Comparison of ENCODE assay signal across 25 cellular contexts in genomic region chr2:122358729-122359128, GRCh38.
"Had no signal": no experiment of that assay in that cellular context is flagged by ENCODE, and none has a peak within 500 bp of the region (broad histone marks: within the 10 kb centered on the region; RNA-seq: fewer than 3 reads in every experiment).

No MANE protein-coding gene starts in this region.

- ATAC-seq: effector memory CD8-positive, alpha-beta T cell; esophagus mucosa; foreskin keratinocyte; gastrocnemius medialis; gastroesophageal sphincter; heart left ventricle; heart right ventricle had no signal

- H3K27me3 ChIP-seq: colonic mucosa, dorsolateral prefrontal cortex, esophagus muscularis mucosa, esophagus squamous epithelium, foreskin keratinocyte, gastrocnemius medialis, gastroesophageal sphincter, heart left ventricle, hepatocyte had no signal

- H3K36me3 ChIP-seq: colonic mucosa, esophagus muscularis mucosa, esophagus squamous epithelium, gastrocnemius medialis, gastroesophageal sphincter, heart left ventricle, heart right ventricle had no signal

- H2AFZ ChIP-seq: hepatocyte had no signal

- H3K4me3 ChIP-seq: colonic mucosa, coronary artery, dorsolateral prefrontal cortex, esophagus muscularis mucosa, esophagus squamous epithelium, gastrocnemius medialis, gastroesophageal sphincter, heart left ventricle, heart right ventricle, hepatocyte had no signal

- H3K4me2 ChIP-seq: hepatocyte had no signal

- H3K9me3 ChIP-seq: colonic mucosa, esophagus muscularis mucosa, esophagus squamous epithelium, gastrocnemius medialis, gastroesophageal sphincter, heart left ventricle, heart right ventricle had no signal

- H3K27ac ChIP-seq: colonic mucosa, coronary artery, dorsolateral prefrontal cortex, epithelial cell of prostate, esophagus muscularis mucosa, esophagus squamous epithelium, foreskin keratinocyte, gastrocnemius medialis, gastroesophageal sphincter, heart left ventricle, heart right ventricle, hepatocyte had no signal

- H3K79me2 ChIP-seq: hepatocyte had no signal

- DNase-seq: colonic mucosa; cortex of kidney; dermis blood vessel endothelial cell; dorsolateral prefrontal cortex; effector CD4-positive, alpha-beta T cell; effector CD8-positive, alpha-beta T cell; effector memory CD4-positive, alpha-beta T cell; effector memory CD8-positive, alpha-beta T cell; endodermal cell; erythroblast; esophagus squamous epithelium; foreskin fibroblast; foreskin keratinocyte; foreskin melanocyte; gastrocnemius medialis; glutamatergic neuron; head of caudate nucleus; heart left ventricle; heart right ventricle had no signal

- H3K4me1 ChIP-seq: colonic mucosa, esophagus muscularis mucosa, esophagus squamous epithelium, foreskin keratinocyte, gastrocnemius medialis, gastroesophageal sphincter, heart left ventricle, heart right ventricle had no signal
